1 cellular context compared by ENCODE assay signal in the genomic region with DNA sequence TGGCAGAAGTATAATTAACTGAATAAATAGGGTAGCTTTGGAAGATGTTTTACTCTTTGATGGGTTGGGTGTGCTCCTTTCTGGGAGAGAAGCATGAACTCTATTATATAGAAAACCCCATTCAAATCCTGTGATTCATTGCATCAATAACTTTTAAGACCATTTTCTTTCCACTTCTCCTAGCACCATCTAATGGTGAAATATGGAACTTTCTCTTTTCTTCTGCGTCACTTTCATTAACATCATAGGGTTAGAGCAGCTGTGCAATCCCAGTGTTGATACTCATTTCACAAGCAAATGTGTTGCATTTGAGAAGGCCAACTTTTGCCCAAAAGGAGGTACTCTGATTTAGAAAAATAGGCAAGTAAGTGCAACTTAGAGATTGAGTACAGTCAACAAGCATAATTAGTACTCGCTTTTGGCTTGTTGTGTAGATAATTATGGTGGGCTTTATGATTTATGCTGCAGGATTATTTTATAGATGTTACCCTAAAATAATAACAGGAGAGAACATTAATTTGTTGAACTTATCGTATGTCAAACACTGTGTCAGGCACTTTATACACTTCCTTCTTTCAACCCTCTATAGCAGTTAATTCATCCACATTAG.
TF ChIP-seq lines count a peak whose summit lies in the region.

No MANE protein-coding gene starts in this region.

TF ChIP-seq in K562, 482 proteins besides CTCF, POLR2A, EP300 and RAD21 (continued from another document and continues in another):
- TF ChIP-seq, protein P1, sequence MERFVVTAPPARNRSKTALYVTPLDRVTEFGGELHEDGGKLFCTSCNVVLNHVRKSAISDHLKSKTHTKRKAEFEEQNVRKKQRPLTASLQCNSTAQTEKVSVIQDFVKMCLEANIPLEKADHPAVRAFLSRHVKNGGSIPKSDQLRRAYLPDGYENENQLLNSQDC (CRISPR knock-in tag; IDR thresholded peaks at IDR 0.05) = 0 out of 2 replicates have a peak, but pooled peaks have one; percentile 24
- 0 out of 2 replicates have a peak, but pooled peaks have one; percentile 12 for TF ChIP-seq LARP7 (IDR thresholded peaks at IDR 0.05)
- TF ChIP-seq NR2C2 (CRISPR knock-in tag; IDR thresholded peaks at IDR 0.05) = no peak
- no peak for TF ChIP-seq NR2C2 (tag; IDR thresholded peaks at IDR 0.05)
- TF ChIP-seq ZNF140 (CRISPR knock-in tag; IDR thresholded peaks at IDR 0.05) = no peak
- TF ChIP-seq ZNF253 (CRISPR knock-in tag; conservative IDR thresholded peaks at IDR 0.05) = peak; percentile 22; the same call in 1 of the 2 replicates
- TF ChIP-seq ZSCAN32 (CRISPR knock-in tag; IDR thresholded peaks at IDR 0.05) = peak; percentile 79
- TF ChIP-seq ARNT (IDR thresholded peaks at IDR 0.05) = peak in 1 of 2 experiments; percentile 78; a peak in 2 of 4 replicates
- TF ChIP-seq, protein P2, sequence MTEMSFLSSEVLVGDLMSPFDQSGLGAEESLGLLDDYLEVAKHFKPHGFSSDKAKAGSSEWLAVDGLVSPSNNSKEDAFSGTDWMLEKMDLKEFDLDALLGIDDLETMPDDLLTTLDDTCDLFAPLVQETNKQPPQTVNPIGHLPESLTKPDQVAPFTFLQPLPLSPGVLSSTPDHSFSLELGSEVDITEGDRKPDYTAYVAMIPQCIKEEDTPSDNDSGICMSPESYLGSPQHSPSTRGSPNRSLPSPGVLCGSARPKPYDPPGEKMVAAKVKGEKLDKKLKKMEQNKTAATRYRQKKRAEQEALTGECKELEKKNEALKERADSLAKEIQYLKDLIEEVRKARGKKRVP (CRISPR knock-in tag; IDR thresholded peaks at IDR 0.05) = peak; percentile 74; the same call in 1 of the 2 replicates
- no peak for TF ChIP-seq FOXK1 (CRISPR knock-in tag; IDR thresholded peaks at IDR 0.05; ENCODE audit: borderline replicate concordance)
- TF ChIP-seq KAT7 (CRISPR knock-in tag; IDR thresholded peaks at IDR 0.05; ENCODE audit: borderline replicate concordance) = 0 out of 2 replicates have a peak, but pooled peaks have one; percentile 73
- TF ChIP-seq, protein P3, sequence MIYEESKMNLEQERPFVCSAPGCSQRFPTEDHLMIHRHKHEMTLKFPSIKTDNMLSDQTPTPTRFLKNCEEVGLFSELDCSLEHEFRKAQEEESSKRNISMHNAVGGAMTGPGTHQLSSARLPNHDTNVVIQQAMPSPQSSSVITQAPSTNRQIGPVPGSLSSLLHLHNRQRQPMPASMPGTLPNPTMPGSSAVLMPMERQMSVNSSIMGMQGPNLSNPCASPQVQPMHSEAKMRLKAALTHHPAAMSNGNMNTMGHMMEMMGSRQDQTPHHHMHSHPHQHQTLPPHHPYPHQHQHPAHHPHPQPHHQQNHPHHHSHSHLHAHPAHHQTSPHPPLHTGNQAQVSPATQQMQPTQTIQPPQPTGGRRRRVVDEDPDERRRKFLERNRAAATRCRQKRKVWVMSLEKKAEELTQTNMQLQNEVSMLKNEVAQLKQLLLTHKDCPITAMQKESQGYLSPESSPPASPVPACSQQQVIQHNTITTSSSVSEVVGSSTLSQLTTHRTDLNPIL (CRISPR knock-in tag; IDR thresholded peaks at IDR 0.05) = peak; percentile 82; the same call in 1 of the 2 replicates
- TF ChIP-seq, protein P4, sequence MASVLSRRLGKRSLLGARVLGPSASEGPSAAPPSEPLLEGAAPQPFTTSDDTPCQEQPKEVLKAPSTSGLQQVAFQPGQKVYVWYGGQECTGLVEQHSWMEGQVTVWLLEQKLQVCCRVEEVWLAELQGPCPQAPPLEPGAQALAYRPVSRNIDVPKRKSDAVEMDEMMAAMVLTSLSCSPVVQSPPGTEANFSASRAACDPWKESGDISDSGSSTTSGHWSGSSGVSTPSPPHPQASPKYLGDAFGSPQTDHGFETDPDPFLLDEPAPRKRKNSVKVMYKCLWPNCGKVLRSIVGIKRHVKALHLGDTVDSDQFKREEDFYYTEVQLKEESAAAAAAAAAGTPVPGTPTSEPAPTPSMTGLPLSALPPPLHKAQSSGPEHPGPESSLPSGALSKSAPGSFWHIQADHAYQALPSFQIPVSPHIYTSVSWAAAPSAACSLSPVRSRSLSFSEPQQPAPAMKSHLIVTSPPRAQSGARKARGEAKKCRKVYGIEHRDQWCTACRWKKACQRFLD (CRISPR knock-in tag; IDR thresholded peaks at IDR 0.05) = 0 out of 2 replicates have a peak, but pooled peaks have one; percentile 20
- peak in 1 of 2 experiments; percentile 32; a peak in 1 of 4 replicates for TF ChIP-seq TBL1XR1 (IDR thresholded peaks at IDR 0.05; ENCODE audit: low read length in 2 of 2)
- TF ChIP-seq ZNF561 (CRISPR knock-in tag; conservative IDR thresholded peaks at IDR 0.05) = peak; percentile 4; the same call in 1 of the 2 replicates
- no peak for TF ChIP-seq ZNF785 (CRISPR knock-in tag; IDR thresholded peaks at IDR 0.05)
- TF ChIP-seq LCOR (CRISPR knock-in tag; IDR thresholded peaks at IDR 0.05) = peak; percentile 57; the same call in 1 of the 2 replicates
- TF ChIP-seq CEBPG (CRISPR knock-in tag; IDR thresholded peaks at IDR 0.05) = no peak
- TF ChIP-seq CEBPG (tag; conservative IDR thresholded peaks at IDR 0.05 in 1 of 2, IDR thresholded peaks at IDR 0.05 in 1 of 2) = peak; percentile 64 to 66
- no peak for TF ChIP-seq JUNB (CRISPR knock-in tag; conservative IDR thresholded peaks at IDR 0.05)
- no peak for TF ChIP-seq MCM7 (IDR thresholded peaks at IDR 0.05)
- TF ChIP-seq GABPB1 (CRISPR knock-in tag; IDR thresholded peaks at IDR 0.05) = no peak; the same call in 1 of the 2 replicates
- TF ChIP-seq EWSR1 (IDR thresholded peaks at IDR 0.05; ENCODE audit: borderline replicate concordance, low read depth, partially characterized antibody) = peak; percentile 85
- TF ChIP-seq NFIC (IDR thresholded peaks at IDR 0.05) = peak; percentile 30; the same call in 1 of the 2 replicates
- TF ChIP-seq, protein P5, sequence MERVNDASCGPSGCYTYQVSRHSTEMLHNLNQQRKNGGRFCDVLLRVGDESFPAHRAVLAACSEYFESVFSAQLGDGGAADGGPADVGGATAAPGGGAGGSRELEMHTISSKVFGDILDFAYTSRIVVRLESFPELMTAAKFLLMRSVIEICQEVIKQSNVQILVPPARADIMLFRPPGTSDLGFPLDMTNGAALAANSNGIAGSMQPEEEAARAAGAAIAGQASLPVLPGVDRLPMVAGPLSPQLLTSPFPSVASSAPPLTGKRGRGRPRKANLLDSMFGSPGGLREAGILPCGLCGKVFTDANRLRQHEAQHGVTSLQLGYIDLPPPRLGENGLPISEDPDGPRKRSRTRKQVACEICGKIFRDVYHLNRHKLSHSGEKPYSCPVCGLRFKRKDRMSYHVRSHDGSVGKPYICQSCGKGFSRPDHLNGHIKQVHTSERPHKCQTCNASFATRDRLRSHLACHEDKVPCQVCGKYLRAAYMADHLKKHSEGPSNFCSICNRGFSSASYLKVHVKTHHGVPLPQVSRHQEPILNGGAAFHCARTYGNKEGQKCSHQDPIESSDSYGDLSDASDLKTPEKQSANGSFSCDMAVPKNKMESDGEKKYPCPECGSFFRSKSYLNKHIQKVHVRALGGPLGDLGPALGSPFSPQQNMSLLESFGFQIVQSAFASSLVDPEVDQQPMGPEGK (CRISPR knock-in tag; IDR thresholded peaks at IDR 0.05; ENCODE audit: borderline replicate concordance) = peak; percentile 17; the same call in 1 of the 2 replicates
- TF ChIP-seq MAZ (CRISPR knock-in tag; conservative IDR thresholded peaks at IDR 0.05 in 1 of 2, IDR thresholded peaks at IDR 0.05 in 1 of 2) = peak in 1 of 2 experiments; percentile 85; a peak in 3 of 4 replicates
- peak; percentile 83 for TF ChIP-seq ESRRB (CRISPR knock-in tag; IDR thresholded peaks at IDR 0.05; ENCODE audit: borderline replicate concordance)
- TF ChIP-seq, protein P6, sequence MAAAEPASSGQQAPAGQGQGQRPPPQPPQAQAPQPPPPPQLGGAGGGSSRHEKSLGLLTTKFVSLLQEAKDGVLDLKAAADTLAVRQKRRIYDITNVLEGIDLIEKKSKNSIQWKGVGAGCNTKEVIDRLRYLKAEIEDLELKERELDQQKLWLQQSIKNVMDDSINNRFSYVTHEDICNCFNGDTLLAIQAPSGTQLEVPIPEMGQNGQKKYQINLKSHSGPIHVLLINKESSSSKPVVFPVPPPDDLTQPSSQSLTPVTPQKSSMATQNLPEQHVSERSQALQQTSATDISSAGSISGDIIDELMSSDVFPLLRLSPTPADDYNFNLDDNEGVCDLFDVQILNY (CRISPR knock-in tag; IDR thresholded peaks at IDR 0.05) = no peak
- TF ChIP-seq BDP1 (IDR thresholded peaks at IDR 0.05; ENCODE audit: insufficient read depth, insufficient read length) = no peak
- TF ChIP-seq CBFA2T2 (conservative IDR thresholded peaks at IDR 0.05) = no peak
- TF ChIP-seq FOXA3 (CRISPR knock-in tag; conservative IDR thresholded peaks at IDR 0.05 in 1 of 2, IDR thresholded peaks at IDR 0.05 in 1 of 2) = peak in 1 of 2 experiments; percentile 72; a peak in 2 of 4 replicates
- TF ChIP-seq, protein P7, sequence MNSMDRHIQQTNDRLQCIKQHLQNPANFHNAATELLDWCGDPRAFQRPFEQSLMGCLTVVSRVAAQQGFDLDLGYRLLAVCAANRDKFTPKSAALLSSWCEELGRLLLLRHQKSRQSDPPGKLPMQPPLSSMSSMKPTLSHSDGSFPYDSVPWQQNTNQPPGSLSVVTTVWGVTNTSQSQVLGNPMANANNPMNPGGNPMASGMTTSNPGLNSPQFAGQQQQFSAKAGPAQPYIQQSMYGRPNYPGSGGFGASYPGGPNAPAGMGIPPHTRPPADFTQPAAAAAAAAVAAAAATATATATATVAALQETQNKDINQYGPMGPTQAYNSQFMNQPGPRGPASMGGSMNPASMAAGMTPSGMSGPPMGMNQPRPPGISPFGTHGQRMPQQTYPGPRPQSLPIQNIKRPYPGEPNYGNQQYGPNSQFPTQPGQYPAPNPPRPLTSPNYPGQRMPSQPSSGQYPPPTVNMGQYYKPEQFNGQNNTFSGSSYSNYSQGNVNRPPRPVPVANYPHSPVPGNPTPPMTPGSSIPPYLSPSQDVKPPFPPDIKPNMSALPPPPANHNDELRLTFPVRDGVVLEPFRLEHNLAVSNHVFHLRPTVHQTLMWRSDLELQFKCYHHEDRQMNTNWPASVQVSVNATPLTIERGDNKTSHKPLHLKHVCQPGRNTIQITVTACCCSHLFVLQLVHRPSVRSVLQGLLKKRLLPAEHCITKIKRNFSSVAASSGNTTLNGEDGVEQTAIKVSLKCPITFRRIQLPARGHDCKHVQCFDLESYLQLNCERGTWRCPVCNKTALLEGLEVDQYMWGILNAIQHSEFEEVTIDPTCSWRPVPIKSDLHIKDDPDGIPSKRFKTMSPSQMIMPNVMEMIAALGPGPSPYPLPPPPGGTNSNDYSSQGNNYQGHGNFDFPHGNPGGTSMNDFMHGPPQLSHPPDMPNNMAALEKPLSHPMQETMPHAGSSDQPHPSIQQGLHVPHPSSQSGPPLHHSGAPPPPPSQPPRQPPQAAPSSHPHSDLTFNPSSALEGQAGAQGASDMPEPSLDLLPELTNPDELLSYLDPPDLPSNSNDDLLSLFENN (IDR thresholded peaks at IDR 0.05; ENCODE audit: low read depth in 2 of 2, low read length in 2 of 2) = peak in 1 of 2 experiments; percentile 38; a peak in 1 of 4 replicates
- peak; percentile 49; the same call in 1 of the 2 replicates for TF ChIP-seq ATF7 (IDR thresholded peaks at IDR 0.05)
- 0 out of 2 replicates have a peak, but pooled peaks have one; percentile 3 for TF ChIP-seq PHB2 (IDR thresholded peaks at IDR 0.05; ENCODE audit: low read depth)
- TF ChIP-seq, protein P8, sequence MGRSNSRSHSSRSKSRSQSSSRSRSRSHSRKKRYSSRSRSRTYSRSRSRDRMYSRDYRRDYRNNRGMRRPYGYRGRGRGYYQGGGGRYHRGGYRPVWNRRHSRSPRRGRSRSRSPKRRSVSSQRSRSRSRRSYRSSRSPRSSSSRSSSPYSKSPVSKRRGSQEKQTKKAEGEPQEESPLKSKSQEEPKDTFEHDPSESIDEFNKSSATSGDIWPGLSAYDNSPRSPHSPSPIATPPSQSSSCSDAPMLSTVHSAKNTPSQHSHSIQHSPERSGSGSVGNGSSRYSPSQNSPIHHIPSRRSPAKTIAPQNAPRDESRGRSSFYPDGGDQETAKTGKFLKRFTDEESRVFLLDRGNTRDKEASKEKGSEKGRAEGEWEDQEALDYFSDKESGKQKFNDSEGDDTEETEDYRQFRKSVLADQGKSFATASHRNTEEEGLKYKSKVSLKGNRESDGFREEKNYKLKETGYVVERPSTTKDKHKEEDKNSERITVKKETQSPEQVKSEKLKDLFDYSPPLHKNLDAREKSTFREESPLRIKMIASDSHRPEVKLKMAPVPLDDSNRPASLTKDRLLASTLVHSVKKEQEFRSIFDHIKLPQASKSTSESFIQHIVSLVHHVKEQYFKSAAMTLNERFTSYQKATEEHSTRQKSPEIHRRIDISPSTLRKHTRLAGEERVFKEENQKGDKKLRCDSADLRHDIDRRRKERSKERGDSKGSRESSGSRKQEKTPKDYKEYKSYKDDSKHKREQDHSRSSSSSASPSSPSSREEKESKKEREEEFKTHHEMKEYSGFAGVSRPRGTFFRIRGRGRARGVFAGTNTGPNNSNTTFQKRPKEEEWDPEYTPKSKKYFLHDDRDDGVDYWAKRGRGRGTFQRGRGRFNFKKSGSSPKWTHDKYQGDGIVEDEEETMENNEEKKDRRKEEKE (IDR thresholded peaks at IDR 0.05; ENCODE audit: borderline replicate concordance in 1 of 2, control insufficient read depth in 1 of 2, low read depth in 2 of 2, low read length in 1 of 2) = peak; percentile 32 to 33; a peak in 2 of 4 replicates
- no peak for TF ChIP-seq SPI1 (IDR thresholded peaks at IDR 0.05; ENCODE audit: borderline replicate concordance, low read depth, low read length)
- TF ChIP-seq HDAC1 (IDR thresholded peaks at IDR 0.05) = peak in 1 of 2 experiments; percentile 60; a peak in 1 of 4 replicates
- peak; percentile 34; the same call in 1 of the 2 replicates for TF ChIP-seq NFE2 (IDR thresholded peaks at IDR 0.05; ENCODE audit: low read depth)
- 0 out of 2 replicates have a peak, but pooled peaks have one; percentile 4 for TF ChIP-seq ZNF354B (CRISPR knock-in tag; IDR thresholded peaks at IDR 0.05)
- peak; percentile 46 for TF ChIP-seq ILF3 (IDR thresholded peaks at IDR 0.05; ENCODE audit: borderline replicate concordance)
- TF ChIP-seq DACH1 (IDR thresholded peaks at IDR 0.05; ENCODE audit: partially characterized antibody) = peak; percentile 81
- 0 out of 2 replicates have a peak, but pooled peaks have one; percentile 58 for TF ChIP-seq ZNF586 (CRISPR knock-in tag; conservative IDR thresholded peaks at IDR 0.05)
- peak; percentile 77 for TF ChIP-seq FUS (optimal IDR thresholded peaks at IDR 0.05; ENCODE audit: low read depth, low read length)
- peak; percentile 21 for TF ChIP-seq ARID1B (IDR thresholded peaks at IDR 0.05)
- TF ChIP-seq SMAD3 (CRISPR knock-in tag; conservative IDR thresholded peaks at IDR 0.05) = no peak
- peak; percentile 44; the same call in 1 of the 2 replicates for TF ChIP-seq ZNF445 (CRISPR knock-in tag; IDR thresholded peaks at IDR 0.05; ENCODE audit: low read depth)
- TF ChIP-seq, protein P9, sequence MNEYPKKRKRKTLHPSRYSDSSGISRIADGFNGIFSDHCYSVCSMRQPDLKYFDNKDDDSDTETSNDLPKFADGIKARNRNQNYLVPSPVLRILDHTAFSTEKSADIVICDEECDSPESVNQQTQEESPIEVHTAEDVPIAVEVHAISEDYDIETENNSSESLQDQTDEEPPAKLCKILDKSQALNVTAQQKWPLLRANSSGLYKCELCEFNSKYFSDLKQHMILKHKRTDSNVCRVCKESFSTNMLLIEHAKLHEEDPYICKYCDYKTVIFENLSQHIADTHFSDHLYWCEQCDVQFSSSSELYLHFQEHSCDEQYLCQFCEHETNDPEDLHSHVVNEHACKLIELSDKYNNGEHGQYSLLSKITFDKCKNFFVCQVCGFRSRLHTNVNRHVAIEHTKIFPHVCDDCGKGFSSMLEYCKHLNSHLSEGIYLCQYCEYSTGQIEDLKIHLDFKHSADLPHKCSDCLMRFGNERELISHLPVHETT (CRISPR knock-in tag; conservative IDR thresholded peaks at IDR 0.05 in 1 of 2, IDR thresholded peaks at IDR 0.05 in 1 of 2) = peak in 1 of 2 experiments; percentile 18; a peak in 1 of 4 replicates
- TF ChIP-seq SMARCA4 (IDR thresholded peaks at IDR 0.05) = peak; percentile 40
- TF ChIP-seq SIN3B (IDR thresholded peaks at IDR 0.05; ENCODE audit: low read depth) = no peak
